Comparison of ENCODE assay signal across 1 cellular context in genomic region chr14:102295301-102295700, GRCh38.
A peak's percentile ranks its signal among the peaks of the same experiment; 100 is the strongest.
TF ChIP-seq lines count a peak whose summit lies in the region.

No MANE protein-coding gene starts in this region.

TF ChIP-seq in K562, 482 proteins besides CTCF, POLR2A, EP300 and RAD21 (continued from another document):
- 0 out of 2 replicates have a peak, but pooled peaks have one; percentile 28 for TF ChIP-seq ZBTB40 (IDR thresholded peaks at IDR 0.05)
- no peak for TF ChIP-seq ZBTB40 (CRISPR knock-in tag; IDR thresholded peaks at IDR 0.05)
- TF ChIP-seq MLX (CRISPR knock-in tag; conservative IDR thresholded peaks at IDR 0.05): no peak
- no peak for TF ChIP-seq PREB (CRISPR knock-in tag; IDR thresholded peaks at IDR 0.05)
